Comparison of ENCODE assay signal across 9 cellular contexts in genomic region chr6:116531675-116532570, GRCh38. TPM values are rescaled to one million over a fixed set of nuclear protein-coding genes. Genes with fewer than 3 reads are reported as not detected.
A peak's percentile ranks its signal among the peaks of the same experiment; 100 is the strongest.
DNase-seq lines count a peak whose midpoint lies in the region; ATAC-seq and TF ChIP-seq lines count a peak whose summit lies in the region.
"Had no signal": no experiment of that assay in that cellular context is flagged by ENCODE, and none has a peak within 500 bp of the region (broad histone marks: within the 10 kb centered on the region; RNA-seq: fewer than 3 reads in every experiment).

No MANE protein-coding gene starts in this region.

- no peaks in the 10 kb centered on the region for H4K20me1 ChIP-seq in OCI-LY1 (ENCODE audit: insufficient read depth, low read length)

- WGBS in upper lobe of left lung, 2 donors: 83 to 84% methylated on average over 12 of the region's 12 CpGs

- no peak overlapping the region for H3K4me2 ChIP-seq in OCI-LY1 (ENCODE audit: low read length)

- no peaks in the 10 kb centered on the region for H3K9me2 ChIP-seq in OCI-LY1 (ENCODE audit: low read depth, low read length)

- H3K36me3 Mint-ChIP-seq in neural crest cell (ENCODE audit: low read depth): no peaks in the 10 kb centered on the region

- H3K9me3 Mint-ChIP-seq in neural crest cell: no peaks in the 10 kb centered on the region

- H3K27me3 ChIP-seq in OCI-LY1 (ENCODE audit: insufficient read depth, low read length) (no peaks in the 10 kb centered on the region), upper lobe of left lung (no peaks in the 10 kb centered on the region)

- no peaks in the 10 kb centered on the region for H3K4me1 ChIP-seq in OCI-LY1 (ENCODE audit: insufficient read depth, low read length, severe bottlenecking)
- H3K4me1 ChIP-seq in upper lobe of left lung: peaks cover 0 to 10% (median 0%) of the 10 kb centered on the region in 4 donors

- TF ChIP-seq EP300 in upper lobe of left lung (IDR thresholded peaks at IDR 0.05): no peak

- no peaks in the 10 kb centered on the region for H3K79me2 ChIP-seq in OCI-LY1 (ENCODE audit: insufficient read depth, low read length)

- H3K36me3 ChIP-seq in OCI-LY1 (ENCODE audit: insufficient read depth, low read length) (no peaks in the 10 kb centered on the region), upper lobe of left lung (no peaks in the 10 kb centered on the region)

- H3K4me3 Mint-ChIP-seq in neural crest cell: no peak overlapping the region

- TF ChIP-seq CTCF in OCI-LY1 (IDR thresholded peaks at IDR 0.05; ENCODE audit: low read length) (peak; percentile 75), neural crest cell (conservative IDR thresholded peaks at IDR 0.05) (peak; percentile 80), upper lobe of left lung (IDR thresholded peaks at IDR 0.05) (peak; percentile 57 to 84 (median 76))

- H3K27ac Mint-ChIP-seq in neural crest cell (ENCODE audit: unreplicated experiment): no peak overlapping the region

- no peaks in the 10 kb centered on the region for H3F3A ChIP-seq in OCI-LY1 (ENCODE audit: insufficient read depth, low read length)

- H3K27ac ChIP-seq in OCI-LY1 (ENCODE audit: low read depth, low read length, poor library complexity, severe bottlenecking): no peak overlapping the region
- H3K27ac ChIP-seq in upper lobe of left lung: no peak overlapping the region

- H3K4me3 ChIP-seq in OCI-LY1 (ENCODE audit: low read depth, low read length, poor library complexity, severe bottlenecking): no peak overlapping the region
- no peak overlapping the region for H3K4me3 ChIP-seq in upper lobe of left lung

- H3K9ac ChIP-seq in OCI-LY1 (ENCODE audit: low read length): no peak overlapping the region

- no peak overlapping the region for H2AFZ ChIP-seq in OCI-LY1 (ENCODE audit: low read length)

- no peak for TF ChIP-seq POLR2A in upper lobe of left lung (IDR thresholded peaks at IDR 0.05)

- ATAC-seq in HG03442 (IDR thresholded peaks at IDR 0.05; ENCODE audit: unreplicated experiment) (peak; percentile 79), upper lobe of left lung (ENCODE audit: low FRiP score in 2 of 2) (peak; percentile 88 to 92)

- H3K9me3 ChIP-seq in OCI-LY1 (ENCODE audit: low read length) (no peaks in the 10 kb centered on the region), upper lobe of left lung (no peaks in the 10 kb centered on the region)

- peak; percentile 54 for DNase-seq in CMK (ENCODE audit: low read depth)
- peak; percentile 10 for DNase-seq in GM19240 (ENCODE audit: insufficient read length, low spot score)
- peak; percentile 29 for DNase-seq in activated CD8-positive, alpha-beta memory T cell treated with anti-CD3 and anti-CD28 coated beads, Interleukin-2, amount 50 U/mL, for 24 hours (ENCODE audit: extremely low read depth)
- peak; percentile 56 for DNase-seq in fibroblast of gingiva (ENCODE audit: low read depth)
- peak; percentile 57 for DNase-seq in neural crest cell (ENCODE audit: low read depth, low spot score)
- peak; percentile 32 to 45 for DNase-seq in upper lobe of left lung

- H3K4me1 Mint-ChIP-seq in neural crest cell: peaks cover 33% of the 10 kb centered on the region

- peaks cover 19% of the 10 kb centered on the region for H3K27me3 Mint-ChIP-seq in neural crest cell (ENCODE audit: low read depth)

RNA-seq across cellular contexts. Expression of gene TRAPPC3L, which starts 13.6 kb away (rescaled TPM):
- not detected in 2 replicates for total RNA-seq in neural crest cell
- 1 to 10 TPM in 1 of 6 donors, under 1 TPM in 2, not detected in 3; 0.20 to 1.4 (median 0.29) TPM for total RNA-seq in upper lobe of left lung
- total RNA-seq: T-helper 1 cell treated with Interleukin-12 subunit alpha and Interleukin-12 subunit beta and Interleukin-4 antibody, amounts not matched to agents 30 ng/mL and 1 ng/mL, for 36 hours had no signal

RNA-seq across cellular contexts. Expression of gene CALHM5, which starts 20.5 kb away (rescaled TPM):
- total RNA-seq in neural crest cell (0.33 and 0.45 TPM in 2 replicates), upper lobe of left lung (1 to 10 TPM in 4 of 6 donors, under 1 TPM in 2; 0.76 to 2.9 (median 1.2) TPM)
- total RNA-seq: T-helper 1 cell treated with Interleukin-12 subunit alpha and Interleukin-12 subunit beta and Interleukin-4 antibody, amounts not matched to agents 30 ng/mL and 1 ng/mL, for 36 hours had no signal

RNA-seq across cellular contexts. Expression of gene CALHM4, which starts 21.6 kb away (rescaled TPM):
- total RNA-seq in neural crest cell (not detected in 2 replicates), upper lobe of left lung (not detected)
- total RNA-seq: T-helper 1 cell treated with Interleukin-12 subunit alpha and Interleukin-12 subunit beta and Interleukin-4 antibody, amounts not matched to agents 30 ng/mL and 1 ng/mL, for 36 hours had no signal

RNA-seq across cellular contexts. Expression of gene RWDD1, which starts 39.4 kb away (rescaled TPM):
- total RNA-seq in neural crest cell (49.6 and 49.9 TPM in 2 replicates), upper lobe of left lung (10 to 100 TPM; 11.5 to 35.1 (median 30.9) TPM)
